Comparison of ENCODE assay signal across 23 cellular contexts in the genomic region with DNA sequence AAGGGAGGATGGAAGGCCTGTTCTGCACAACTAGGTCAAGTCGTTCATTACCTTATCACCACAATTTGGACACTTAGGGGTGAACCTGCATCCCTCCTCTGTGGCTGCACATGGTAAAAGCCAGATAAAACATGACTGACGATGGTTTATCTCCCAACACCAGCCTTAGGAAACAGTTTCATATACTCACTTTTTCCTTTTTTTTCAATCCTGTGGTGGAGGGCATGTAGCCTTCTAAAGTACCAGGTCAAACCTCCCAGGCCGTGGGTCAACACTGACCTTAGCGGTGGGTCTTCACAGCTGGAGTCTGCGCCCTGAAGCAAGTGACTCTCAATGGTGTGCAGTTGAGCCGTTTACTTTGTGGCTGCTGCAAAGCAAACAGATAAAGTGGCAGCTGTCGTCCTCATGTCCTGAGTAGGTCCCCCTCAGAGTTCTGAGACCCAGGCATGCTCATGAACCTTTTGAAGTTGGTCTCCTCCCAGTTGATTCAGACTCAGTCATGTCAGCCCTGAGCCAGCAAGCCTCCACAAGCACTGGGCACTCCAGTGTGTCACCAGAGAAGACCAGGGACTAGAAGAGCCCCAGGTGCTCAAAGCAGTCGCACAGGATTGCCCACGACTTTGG. TPM values are rescaled to one million over a fixed set of nuclear protein-coding genes. Genes with fewer than 3 reads are reported as not detected.
DNase-seq lines count a peak whose midpoint lies in the region; ATAC-seq, FAIRE-seq and TF ChIP-seq lines count a peak whose summit lies in the region.
"Had no signal": no experiment of that assay in that cellular context is flagged by ENCODE, and none has a peak within 500 bp of the region (broad histone marks: within the 10 kb centered on the region; RNA-seq: fewer than 3 reads in every experiment).

No MANE protein-coding gene starts in this region.

- in situ Hi-C loops in HepG2 (cut with HindIII; ENCODE audit: extremely low pct_ligation_motif_present, low pct_unique_long_range_greater_than_20kb): no loop called here

- H3K27me3 ChIP-seq in HepG2 (ENCODE audit: control insufficient read depth in 1 of 2, insufficient read depth in 2 of 2, low read length in 2 of 2): no peaks in the 10 kb centered on the region
- no peaks in the 10 kb centered on the region for H3K27me3 ChIP-seq in right lobe of liver
- H3K27me3 ChIP-seq in small intestine (ENCODE audit: control insufficient read depth in 2 of 2, insufficient read depth in 2 of 2, low read length in 2 of 2): no peaks in the 10 kb centered on the region
- H3K27me3 ChIP-seq in neural progenitor cell: no peaks in the 10 kb centered on the region
- no peaks in the 10 kb centered on the region for H3K27me3 ChIP-seq in body of pancreas

- TF ChIP-seq CTCF in HepG2 (CRISPR knock-in tag; IDR thresholded peaks at IDR 0.05) (no peak), right lobe of liver (IDR thresholded peaks at IDR 0.05) (no peak), neural progenitor cell (IDR thresholded peaks at IDR 0.05) (no peak), body of pancreas (IDR thresholded peaks at IDR 0.05) (no peak)

- H3K36me3 Mint-ChIP-seq in neural progenitor cell: peaks cover 1% of the 10 kb centered on the region

- POLR2A ChIA-PET in HepG2 (lab: Yijun Ruan, JAX): interaction anchor here (0.7 to 1.6 kb wide), 7 partner anchors 8 to 145 kb away, joined by 3 to 7 read pairs (median 4); a partner anchor contains a TSS

- 5% methylated on average over 8 of the region's 9 CpGs for WGBS in HepG2 (ENCODE audit: low lambda C conversion rate)
- 28% methylated on average over 8 of the region's 9 CpGs for WGBS in right lobe of liver (ENCODE audit: insufficient coverage, low coverage, low lambda C conversion rate, missing lambda C conversion rate)
- WGBS in small intestine, 3 donors: 62 to 75% (median 68%) methylated on average over 9 of the region's 9 CpGs
- 68 to 74% methylated on average over 8 to 9 of the region's 9 CpGs for WGBS in body of pancreas, 2 donors

- peak; percentile 92 for ATAC-seq in HepG2
- no peak for ATAC-seq in right lobe of liver
- peak; percentile 71 for ATAC-seq in esophagus mucosa
- ATAC-seq in body of pancreas: no peak

- H3K9ac ChIP-seq in HepG2 (ENCODE audit: insufficient read depth, low read depth, low read length) (peak overlapping the region; percentile 45; the same call in 1 of the 2 replicates), neural progenitor cell (no peak overlapping the region)

- H3K4me1 Mint-ChIP-seq in neural progenitor cell: peaks cover 11% of the 10 kb centered on the region

- TF ChIP-seq POLR2A in HepG2 (IDR thresholded peaks at IDR 0.05; ENCODE audit: insufficient read depth in 1 of 2, low read depth in 2 of 2, low read length in 2 of 2): peak in 1 of 2 experiments; percentile 40; a peak in 1 of 4 replicates
- TF ChIP-seq POLR2A in right lobe of liver (IDR thresholded peaks at IDR 0.05): no peak
- TF ChIP-seq POLR2A in body of pancreas (IDR thresholded peaks at IDR 0.05): no peak

- no peak for TF ChIP-seq RAD21 in HepG2 (CRISPR knock-in tag; IDR thresholded peaks at IDR 0.05)

- no TSS peak for BruUV-seq in HepG2 (replicated peaks; lab: Mats Ljungman, UMichigan)

- peaks cover 6% of the 10 kb centered on the region for H3F3A ChIP-seq in neural progenitor cell (ENCODE audit: low read depth)

- DNase-seq in HepG2 (ENCODE audit: low spot score) (peak; percentile 95), right lobe of liver (no peak), SHP77 treated with DMSO at 0.1 percent for 48 hours (lab: John Stamatoyannopoulos, UW) (peak; percentile 21), GDM1 (lab: John Stamatoyannopoulos, UW) (no peak), small intestine (no peak), neural progenitor cell (ENCODE audit: low spot score) (no peak), body of pancreas (no peak)
- DNase-seq: activated naive CD4-positive, alpha-beta T cell treated with anti-CD3 and anti-CD28 coated beads for 36 hours; activated T-cell treated with anti-CD3 and anti-CD28 coated beads for 4 hours; anterior cingulate cortex; cerebellar nuclear complex; effector CD4-positive, alpha-beta T cell; left ventricle myocardium inferior; NCI-H1105 treated with DMSO at 0.1 percent for 48 hours; NCI-H2227 treated with DMSO at 0.1 percent for 48 hours; occipital lobe; retina had no signal

- peaks cover 5% of the 10 kb centered on the region; the same call in 1 of the 2 replicates for H4K20me1 ChIP-seq in HepG2 (ENCODE audit: insufficient read depth, low read length)
- H4K20me1 ChIP-seq in neural progenitor cell (ENCODE audit: low read depth): no peaks in the 10 kb centered on the region

- peak in 1 of 2 experiments; percentile 73; a peak in 2 of 4 replicates for TF ChIP-seq EP300 in HepG2 (IDR thresholded peaks at IDR 0.05; ENCODE audit: low read depth in 2 of 2, low read length in 2 of 2)
- TF ChIP-seq EP300 in HepG2 (CRISPR knock-in tag; IDR thresholded peaks at IDR 0.05; ENCODE audit: borderline replicate concordance): peak; percentile 43; the same call in 1 of the 2 replicates

- CTCF ChIA-PET in HepG2 (lab: Yijun Ruan, JAX; ENCODE audit: low intra/inter-chr PET ratio, low total read pairs): no interaction called here

- H3K9me3 ChIP-seq in HepG2 (ENCODE audit: low read length): no peaks in the 10 kb centered on the region
- no peaks in the 10 kb centered on the region for H3K9me3 ChIP-seq in right lobe of liver
- H3K9me3 ChIP-seq in small intestine (ENCODE audit: control insufficient read depth, low read depth): no peaks in the 10 kb centered on the region
- no peaks in the 10 kb centered on the region for H3K9me3 ChIP-seq in neural progenitor cell (ENCODE audit: low read depth)
- H3K9me3 ChIP-seq in body of pancreas: no peaks in the 10 kb centered on the region
- H3K9me3 ChIP-seq: left ventricle myocardium inferior, thoracic aorta had no signal

- H3K4me1 ChIP-seq in HepG2 (ENCODE audit: insufficient read depth, low read length): peaks cover 57% of the 10 kb centered on the region
- H3K4me1 ChIP-seq in right lobe of liver: peaks cover 0 to 55% (median 8%) of the 10 kb centered on the region in 4 donors
- H3K4me1 ChIP-seq in small intestine (ENCODE audit: control insufficient read depth in 2 of 2, insufficient read depth in 1 of 2, low read depth in 1 of 2, low read length in 1 of 2): no peaks in the 10 kb centered on the region
- peaks cover 8% of the 10 kb centered on the region for H3K4me1 ChIP-seq in neural progenitor cell
- peaks cover 41% of the 10 kb centered on the region for H3K4me1 ChIP-seq in body of pancreas

- H3K36me3 ChIP-seq in HepG2 (replicated peaks in 1 of 2; ENCODE audit: control insufficient read depth in 1 of 2, insufficient read depth in 2 of 2, low read length in 2 of 2): peaks cover 0 to 1% of the 10 kb centered on the region in 2 experiments; a peak in 2 of 5 replicates
- H3K36me3 ChIP-seq in right lobe of liver: no peaks in the 10 kb centered on the region
- H3K36me3 ChIP-seq in small intestine (ENCODE audit: control insufficient read depth in 2 of 2, insufficient read depth in 2 of 2, low read length in 2 of 2): no peaks in the 10 kb centered on the region
- no peaks in the 10 kb centered on the region for H3K36me3 ChIP-seq in neural progenitor cell
- H3K36me3 ChIP-seq in body of pancreas (replicated peaks in 1 of 2; ENCODE audit: insufficient read depth in 1 of 2, low read depth in 2 of 2): no peaks in the 10 kb centered on the region

- peaks cover 4% of the 10 kb centered on the region for H3K27me3 Mint-ChIP-seq in neural progenitor cell (ENCODE audit: insufficient read depth, low read depth)

- H3K4me3 ChIP-seq in HepG2 (replicated peaks in 1 of 3; ENCODE audit: insufficient read depth in 1 of 3, low read depth in 2 of 3, low read length in 3 of 3) (peak overlapping the region in 1 of 3 experiments; percentile 23; a peak in 1 of 6 replicates), right lobe of liver (no peak overlapping the region), small intestine (ENCODE audit: low read depth in 1 of 2, low read length in 2 of 2) (no peak overlapping the region), neural progenitor cell (no peak overlapping the region), body of pancreas (no peak overlapping the region)
- H3K4me3 ChIP-seq: left ventricle myocardium inferior, thoracic aorta had no signal

- intact Hi-C loops in HepG2 (cut with micrococcal nuclease; ENCODE audit: unreplicated experiment): no loop called here
- intact Hi-C loops in right lobe of liver (cut with DNase I): no loop called here
- intact Hi-C loops in body of pancreas (cut with DNase I): no loop called here

- FAIRE-seq in HepG2 (lab: Jason Lieb, UNC) (peak; percentile 82), small intestine (lab: Jason Lieb, UNC) (no peak)
- FAIRE-seq: HTR-8/SVneo had no signal

- H2AFZ ChIP-seq in HepG2 (ENCODE audit: low read length): no peak overlapping the region
- H2AFZ ChIP-seq in neural progenitor cell (replicated peaks): no peak overlapping the region

- H3K27ac ChIP-seq in HepG2 (ENCODE audit: extremely low read length, insufficient read depth, low read length): peak overlapping the region; percentile 61
- no peak overlapping the region for H3K27ac ChIP-seq in right lobe of liver
- H3K27ac ChIP-seq in small intestine (ENCODE audit: low read depth in 1 of 2, low read length in 1 of 2): no peak overlapping the region
- H3K27ac ChIP-seq in neural progenitor cell: no peak overlapping the region
- no peak overlapping the region for H3K27ac ChIP-seq in body of pancreas
- H3K27ac ChIP-seq: left ventricle myocardium inferior, thoracic aorta had no signal

- peaks cover 38% of the 10 kb centered on the region for H3K79me2 ChIP-seq in HepG2 (ENCODE audit: insufficient read depth, low read length)
- peaks cover 11% of the 10 kb centered on the region for H3K79me2 ChIP-seq in neural progenitor cell (ENCODE audit: low read depth)

- no peak overlapping the region for H3K4me3 Mint-ChIP-seq in neural progenitor cell
- H3K4me3 Mint-ChIP-seq: activated naive CD4-positive, alpha-beta T cell treated with anti-CD3 and anti-CD28 coated beads for 36 hours had no signal

- no peaks in the 10 kb centered on the region for H3K9me3 Mint-ChIP-seq in neural progenitor cell
- H3K9me3 Mint-ChIP-seq: activated naive CD4-positive, alpha-beta T cell treated with anti-CD3 and anti-CD28 coated beads for 36 hours had no signal

- no peak overlapping the region for H3K27ac Mint-ChIP-seq in neural progenitor cell
- H3K27ac Mint-ChIP-seq: activated naive CD4-positive, alpha-beta T cell treated with anti-CD3 and anti-CD28 coated beads for 36 hours had no signal

- H3K4me2 ChIP-seq in HepG2 (ENCODE audit: low read depth, low read length): peak overlapping the region; percentile 72
- H3K4me2 ChIP-seq in neural progenitor cell: no peak overlapping the region

RNA-seq across cellular contexts. Expression of a gene that starts 5.9 kb away (rescaled TPM):
- total RNA-seq in HepG2 (2016; rRNA removed; fragmentation: Illumina TruSeq; extraction: Trizol): 45.3 and 55.1 TPM in 2 replicates
- total RNA-seq in HepG2 (2016; cell fraction: cytosol; rRNA removed; fragmentation: Illumina TruSeq; extraction: Trizol; ENCODE audit: low read depth): 8.0 and 8.3 TPM in 2 replicates
- 46.8 and 59.4 TPM in 2 replicates for total RNA-seq in HepG2 (2016; cell fraction: insoluble cytoplasmic fraction; rRNA removed; fragmentation: Illumina TruSeq; extraction: Trizol)
- total RNA-seq in HepG2 (2016; cell fraction: membrane; rRNA removed; fragmentation: Illumina TruSeq; extraction: Trizol): 20.5 and 23.1 TPM in 2 replicates
- 18.8 and 24.7 TPM in 2 replicates for total RNA-seq in HepG2 (2016; cell fraction: nucleus; rRNA removed; fragmentation: Illumina TruSeq; extraction: Trizol)
- polyA plus RNA-seq in HepG2 (2011; rRNA removed): 39.0 and 45.0 TPM in 2 replicates
- 57.1 and 75.7 TPM in 2 replicates for polyA plus RNA-seq in HepG2 (2011; cell fraction: cytosol; rRNA removed)
- 22.0 and 25.9 TPM in 2 replicates for polyA plus RNA-seq in HepG2 (2011; cell fraction: nucleus; rRNA removed)
- polyA plus RNA-seq in HepG2 (2012): 27.5 and 30.7 TPM in 2 replicates
- polyA plus RNA-seq in HepG2 (2016; cell fraction: cytosol; fragmentation: Illumina TruSeq; extraction: Trizol; ENCODE audit: low read depth): 7.4 and 8.6 TPM in 2 replicates
- 61.9 and 65.6 TPM in 2 replicates for polyA plus RNA-seq in HepG2 (2016; cell fraction: insoluble cytoplasmic fraction; fragmentation: Illumina TruSeq; extraction: Trizol; ENCODE audit: low read depth)
- 16.5 and 18.2 TPM in 2 replicates for polyA plus RNA-seq in HepG2 (2016; cell fraction: membrane; fragmentation: Illumina TruSeq; extraction: Trizol; ENCODE audit: low read depth)
- polyA plus RNA-seq in HepG2 (2016; cell fraction: nucleus; fragmentation: Illumina TruSeq; extraction: Trizol; ENCODE audit: insufficient read depth, low read depth): 23.5 and 28.3 TPM in 2 replicates
- polyA minus RNA-seq in HepG2 (2011; rRNA and poly(A)+ RNA removed; ENCODE audit: low replicate concordance): 39.8 and 128 TPM in 2 replicates
- polyA minus RNA-seq in HepG2 (2011; cell fraction: cytosol; rRNA and poly(A)+ RNA removed): 38.0 and 43.7 TPM in 2 replicates
- 41.5 and 42.2 TPM in 2 replicates for polyA minus RNA-seq in HepG2 (2011; cell fraction: nucleus; rRNA and poly(A)+ RNA removed)
- 10 to 100 TPM; 25.5 to 96.5 (median 36.0) TPM for total RNA-seq in right lobe of liver
- total RNA-seq in esophagus mucosa: 28.1 TPM
- 100 to 1,000 TPM in 1 of 3 donors, 10 to 100 TPM in 2; 75.7 to 181 (median 77.8) TPM for polyA plus RNA-seq in small intestine
- 18.5 and 21.6 TPM in 2 replicates for total RNA-seq in neural progenitor cell (ENCODE audit: low replicate concordance)
- 10 to 100 TPM; 32.6 to 50.8 TPM for total RNA-seq in body of pancreas

RNA-seq across cellular contexts. Expression of a gene that starts 6.3 kb away (rescaled TPM):
- 55.6 and 70.4 TPM in 2 replicates for total RNA-seq in HepG2 (2016; rRNA removed; fragmentation: Illumina TruSeq; extraction: Trizol)
- 53.2 and 53.5 TPM in 2 replicates for total RNA-seq in HepG2 (2016; cell fraction: cytosol; rRNA removed; fragmentation: Illumina TruSeq; extraction: Trizol; ENCODE audit: low read depth)
- 55.0 and 68.2 TPM in 2 replicates for total RNA-seq in HepG2 (2016; cell fraction: insoluble cytoplasmic fraction; rRNA removed; fragmentation: Illumina TruSeq; extraction: Trizol)
- 61.0 and 73.1 TPM in 2 replicates for total RNA-seq in HepG2 (2016; cell fraction: membrane; rRNA removed; fragmentation: Illumina TruSeq; extraction: Trizol)
- 34.7 and 44.2 TPM in 2 replicates for total RNA-seq in HepG2 (2016; cell fraction: nucleus; rRNA removed; fragmentation: Illumina TruSeq; extraction: Trizol)
- 95.4 and 110 TPM in 2 replicates for polyA plus RNA-seq in HepG2 (2011; rRNA removed)
- 119 and 163 TPM in 2 replicates for polyA plus RNA-seq in HepG2 (2011; cell fraction: cytosol; rRNA removed)
- polyA plus RNA-seq in HepG2 (2011; cell fraction: nucleus; rRNA removed): 106 and 108 TPM in 2 replicates
- 60.5 and 77.2 TPM in 2 replicates for polyA plus RNA-seq in HepG2 (2012)
- 50.0 and 65.6 TPM in 2 replicates for polyA plus RNA-seq in HepG2 (2016; cell fraction: cytosol; fragmentation: Illumina TruSeq; extraction: Trizol; ENCODE audit: low read depth)
- polyA plus RNA-seq in HepG2 (2016; cell fraction: insoluble cytoplasmic fraction; fragmentation: Illumina TruSeq; extraction: Trizol; ENCODE audit: low read depth): 79.6 and 80.3 TPM in 2 replicates
- polyA plus RNA-seq in HepG2 (2016; cell fraction: membrane; fragmentation: Illumina TruSeq; extraction: Trizol; ENCODE audit: low read depth): 53.0 and 70.2 TPM in 2 replicates
- 90.2 and 92.4 TPM in 2 replicates for polyA plus RNA-seq in HepG2 (2016; cell fraction: nucleus; fragmentation: Illumina TruSeq; extraction: Trizol; ENCODE audit: insufficient read depth, low read depth)
- 59.0 and 90.8 TPM in 2 replicates for polyA minus RNA-seq in HepG2 (2011; rRNA and poly(A)+ RNA removed; ENCODE audit: low replicate concordance)
- 25.4 and 27.3 TPM in 2 replicates for polyA minus RNA-seq in HepG2 (2011; cell fraction: cytosol; rRNA and poly(A)+ RNA removed)
- polyA minus RNA-seq in HepG2 (2011; cell fraction: nucleus; rRNA and poly(A)+ RNA removed): 28.8 and 29.0 TPM in 2 replicates
- 100 to 1,000 TPM in 4 of 6 experiments, 10 to 100 TPM in 2; 77.9 to 161 (median 143) TPM for total RNA-seq in right lobe of liver
- 16.9 TPM for total RNA-seq in esophagus mucosa
- 100 to 1,000 TPM in 2 of 3 donors, 10 to 100 TPM in 1; 76.9 to 167 (median 128) TPM for polyA plus RNA-seq in small intestine
- 38.3 and 72.1 TPM in 2 replicates for total RNA-seq in neural progenitor cell (ENCODE audit: low replicate concordance)
- total RNA-seq in body of pancreas: 10 to 100 TPM; 45.7 to 46.5 TPM

RNA-seq across cellular contexts. Expression of a gene that starts 39.0 kb away (rescaled TPM):
- total RNA-seq in HepG2 (2016; rRNA removed; fragmentation: Illumina TruSeq; extraction: Trizol): not detected in 2 replicates
- not detected in 2 replicates for total RNA-seq in HepG2 (2016; cell fraction: cytosol; rRNA removed; fragmentation: Illumina TruSeq; extraction: Trizol; ENCODE audit: low read depth)
- total RNA-seq in HepG2 (2016; cell fraction: insoluble cytoplasmic fraction; rRNA removed; fragmentation: Illumina TruSeq; extraction: Trizol): not detected in 2 replicates
- not detected in 2 replicates for total RNA-seq in HepG2 (2016; cell fraction: membrane; rRNA removed; fragmentation: Illumina TruSeq; extraction: Trizol)
- total RNA-seq in HepG2 (2016; cell fraction: nucleus; rRNA removed; fragmentation: Illumina TruSeq; extraction: Trizol): not detected in 2 replicates
- 0.05 and 0.17 TPM in 2 replicates for polyA plus RNA-seq in HepG2 (2011; rRNA removed)
- 0.09 TPM in 1 of 2 replicates, not detected in the other for polyA plus RNA-seq in HepG2 (2011; cell fraction: cytosol; rRNA removed)
- polyA plus RNA-seq in HepG2 (2011; cell fraction: nucleus; rRNA removed): 0.31 and 0.38 TPM in 2 replicates
- polyA plus RNA-seq in HepG2 (2012): 0.16 TPM in 1 of 2 replicates, not detected in the other
- polyA plus RNA-seq in HepG2 (2016; cell fraction: cytosol; fragmentation: Illumina TruSeq; extraction: Trizol; ENCODE audit: low read depth): not detected in 2 replicates
- polyA plus RNA-seq in HepG2 (2016; cell fraction: insoluble cytoplasmic fraction; fragmentation: Illumina TruSeq; extraction: Trizol; ENCODE audit: low read depth): 0.13 TPM in 1 of 2 replicates, not detected in the other
- not detected in 2 replicates for polyA plus RNA-seq in HepG2 (2016; cell fraction: membrane; fragmentation: Illumina TruSeq; extraction: Trizol; ENCODE audit: low read depth)
- polyA plus RNA-seq in HepG2 (2016; cell fraction: nucleus; fragmentation: Illumina TruSeq; extraction: Trizol; ENCODE audit: insufficient read depth, low read depth): not detected in 2 replicates
- 0.44 TPM in 1 of 2 replicates, not detected in the other for polyA minus RNA-seq in HepG2 (2011; rRNA and poly(A)+ RNA removed; ENCODE audit: low replicate concordance)
- not detected in 2 replicates for polyA minus RNA-seq in HepG2 (2011; cell fraction: cytosol; rRNA and poly(A)+ RNA removed)
- polyA minus RNA-seq in HepG2 (2011; cell fraction: nucleus; rRNA and poly(A)+ RNA removed): 0.39 and 1.1 TPM in 2 replicates
- under 1 TPM in 2 of 6 experiments, not detected in 4; 0.39 to 0.40 TPM for total RNA-seq in right lobe of liver
- total RNA-seq in esophagus mucosa: not detected
- polyA plus RNA-seq in small intestine: under 1 TPM in 1 of 3 donors, not detected in 2; 0.34 TPM
- total RNA-seq in neural progenitor cell (ENCODE audit: low replicate concordance): 1.9 and 3.7 TPM in 2 replicates
- under 1 TPM in 1 of 2 donors, not detected in 1; 0.26 TPM for total RNA-seq in body of pancreas
- total RNA-seq: fibroblast of lung, left ventricle myocardium inferior, LHCN-M2, occipital lobe, thoracic aorta had no signal
- polyA plus RNA-seq: fibroblast of lung had no signal

RNA-seq across cellular contexts. Expression of a gene that starts 39.4 kb away (rescaled TPM):
- total RNA-seq in HepG2 (2016; rRNA removed; fragmentation: Illumina TruSeq; extraction: Trizol) (0.81 and 2.4 TPM in 2 replicates), right lobe of liver (100 to 1,000 TPM in 1 of 6 experiments, 10 to 100 TPM in 5; 38.7 to 124 (median 85.3) TPM), esophagus mucosa (not detected), neural progenitor cell (ENCODE audit: low replicate concordance) (not detected in 2 replicates), body of pancreas (1 to 10 TPM; 5.2 to 9.2 TPM)
- total RNA-seq in HepG2 (2016; cell fraction: cytosol; rRNA removed; fragmentation: Illumina TruSeq; extraction: Trizol; ENCODE audit: low read depth): 0.26 and 0.30 TPM in 2 replicates
- total RNA-seq in HepG2 (2016; cell fraction: insoluble cytoplasmic fraction; rRNA removed; fragmentation: Illumina TruSeq; extraction: Trizol): 1.4 and 2.1 TPM in 2 replicates
- total RNA-seq in HepG2 (2016; cell fraction: membrane; rRNA removed; fragmentation: Illumina TruSeq; extraction: Trizol): 0.79 and 0.87 TPM in 2 replicates
- 2.0 TPM in 2 replicates for total RNA-seq in HepG2 (2016; cell fraction: nucleus; rRNA removed; fragmentation: Illumina TruSeq; extraction: Trizol)
- polyA plus RNA-seq in HepG2 (2011; rRNA removed) (0.34 and 0.95 TPM in 2 replicates), small intestine (under 1 TPM; 0.16 to 0.54 (median 0.22) TPM)
- polyA plus RNA-seq in HepG2 (2011; cell fraction: cytosol; rRNA removed): 0.55 and 0.68 TPM in 2 replicates
- 2.1 and 2.3 TPM in 2 replicates for polyA plus RNA-seq in HepG2 (2011; cell fraction: nucleus; rRNA removed)
- polyA plus RNA-seq in HepG2 (2012): 0.31 and 0.49 TPM in 2 replicates
- polyA plus RNA-seq in HepG2 (2016; cell fraction: cytosol; fragmentation: Illumina TruSeq; extraction: Trizol; ENCODE audit: low read depth): 0.14 and 0.37 TPM in 2 replicates
- polyA plus RNA-seq in HepG2 (2016; cell fraction: insoluble cytoplasmic fraction; fragmentation: Illumina TruSeq; extraction: Trizol; ENCODE audit: low read depth): 0.97 and 1.1 TPM in 2 replicates
- 0.45 and 0.69 TPM in 2 replicates for polyA plus RNA-seq in HepG2 (2016; cell fraction: membrane; fragmentation: Illumina TruSeq; extraction: Trizol; ENCODE audit: low read depth)
- polyA plus RNA-seq in HepG2 (2016; cell fraction: nucleus; fragmentation: Illumina TruSeq; extraction: Trizol; ENCODE audit: insufficient read depth, low read depth): 2.3 and 2.7 TPM in 2 replicates
- 1.5 TPM in 1 of 2 replicates, not detected in the other for polyA minus RNA-seq in HepG2 (2011; rRNA and poly(A)+ RNA removed; ENCODE audit: low replicate concordance)
- polyA minus RNA-seq in HepG2 (2011; cell fraction: cytosol; rRNA and poly(A)+ RNA removed): 0.59 TPM in 1 of 2 replicates, not detected in the other
- 0.50 and 0.77 TPM in 2 replicates for polyA minus RNA-seq in HepG2 (2011; cell fraction: nucleus; rRNA and poly(A)+ RNA removed)
- total RNA-seq: activated naive CD4-positive, alpha-beta T cell treated with anti-CD3 and anti-CD28 coated beads for 36 hours; fibroblast of lung; left ventricle myocardium inferior; LHCN-M2; occipital lobe had no signal
- polyA plus RNA-seq: AG04450, fibroblast of lung had no signal

RNA-seq across cellular contexts. Expression of a gene that starts 50.2 kb away (rescaled TPM):
- total RNA-seq in HepG2 (2016; rRNA removed; fragmentation: Illumina TruSeq; extraction: Trizol): 43.8 and 61.5 TPM in 2 replicates
- total RNA-seq in HepG2 (2016; cell fraction: cytosol; rRNA removed; fragmentation: Illumina TruSeq; extraction: Trizol; ENCODE audit: low read depth): 45.7 and 50.6 TPM in 2 replicates
- total RNA-seq in HepG2 (2016; cell fraction: insoluble cytoplasmic fraction; rRNA removed; fragmentation: Illumina TruSeq; extraction: Trizol): 43.0 and 67.3 TPM in 2 replicates
- 59.0 and 63.2 TPM in 2 replicates for total RNA-seq in HepG2 (2016; cell fraction: membrane; rRNA removed; fragmentation: Illumina TruSeq; extraction: Trizol)
- total RNA-seq in HepG2 (2016; cell fraction: nucleus; rRNA removed; fragmentation: Illumina TruSeq; extraction: Trizol): 26.2 and 29.2 TPM in 2 replicates
- 25.7 and 33.5 TPM in 2 replicates for polyA plus RNA-seq in HepG2 (2011; rRNA removed)
- polyA plus RNA-seq in HepG2 (2011; cell fraction: cytosol; rRNA removed): 26.7 and 51.2 TPM in 2 replicates
- 80.7 and 89.5 TPM in 2 replicates for polyA plus RNA-seq in HepG2 (2011; cell fraction: nucleus; rRNA removed)
- polyA plus RNA-seq in HepG2 (2012): 19.8 and 31.7 TPM in 2 replicates
- polyA plus RNA-seq in HepG2 (2016; cell fraction: cytosol; fragmentation: Illumina TruSeq; extraction: Trizol; ENCODE audit: low read depth): 46.9 and 52.9 TPM in 2 replicates
- polyA plus RNA-seq in HepG2 (2016; cell fraction: insoluble cytoplasmic fraction; fragmentation: Illumina TruSeq; extraction: Trizol; ENCODE audit: low read depth): 40.4 and 46.6 TPM in 2 replicates
- 47.2 and 53.9 TPM in 2 replicates for polyA plus RNA-seq in HepG2 (2016; cell fraction: membrane; fragmentation: Illumina TruSeq; extraction: Trizol; ENCODE audit: low read depth)
- 63.4 and 63.9 TPM in 2 replicates for polyA plus RNA-seq in HepG2 (2016; cell fraction: nucleus; fragmentation: Illumina TruSeq; extraction: Trizol; ENCODE audit: insufficient read depth, low read depth)
- polyA minus RNA-seq in HepG2 (2011; rRNA and poly(A)+ RNA removed; ENCODE audit: low replicate concordance): 21.1 and 26.9 TPM in 2 replicates
- 14.3 and 16.7 TPM in 2 replicates for polyA minus RNA-seq in HepG2 (2011; cell fraction: cytosol; rRNA and poly(A)+ RNA removed)
- polyA minus RNA-seq in HepG2 (2011; cell fraction: nucleus; rRNA and poly(A)+ RNA removed): 12.1 and 14.0 TPM in 2 replicates
- total RNA-seq in right lobe of liver: 10 to 100 TPM; 21.1 to 90.3 (median 32.6) TPM
- total RNA-seq in esophagus mucosa: 45.6 TPM
- 10 to 100 TPM; 60.4 to 70.7 (median 63.2) TPM for polyA plus RNA-seq in small intestine
- total RNA-seq in neural progenitor cell (ENCODE audit: low replicate concordance): 22.8 and 77.7 TPM in 2 replicates
- 10 to 100 TPM; 61.0 to 72.6 TPM for total RNA-seq in body of pancreas

Comparison
In these comparisons a context has a peak if more than half of its experiments do, and no peak if none do; other contexts are left out.
1. ATAC-seq: peak in HepG2 (single experiment) and esophagus mucosa (single experiment); none in right lobe of liver (0 of 4) and body of pancreas (single experiment).
2. DNase-seq: peak in HepG2 (single experiment) and SHP77 treated with DMSO at 0.1 percent for 48 hours (single experiment); none in right lobe of liver (0 of 3), GDM1 (single experiment), small intestine (single experiment), neural progenitor cell (single experiment) and body of pancreas (0 of 4).